Comparison of ENCODE assay signal across 10 cellular contexts in genomic region chr3:49461443-49462171, GRCh38. TPM values are rescaled to one million over a fixed set of nuclear protein-coding genes. Genes with fewer than 3 reads are reported as not detected.
DNase-seq lines count a peak whose midpoint lies in the region; ATAC-seq and TF ChIP-seq lines count a peak whose summit lies in the region.
"Had no signal": no experiment of that assay in that cellular context is flagged by ENCODE, and none has a peak within 500 bp of the region (broad histone marks: within the 10 kb centered on the region; RNA-seq: fewer than 3 reads in every experiment).

No MANE protein-coding gene starts in this region.

- peak; percentile 35 for DNase-seq in M059J (ENCODE audit: low read depth)
- no peak for DNase-seq in lung (ENCODE audit: low spot score)
- DNase-seq in ACHN: no peak
- DNase-seq in UCSD-AML1 (lab: John Stamatoyannopoulos, UW; ENCODE audit: unreplicated experiment): no peak
- no peak for DNase-seq in uterus
- DNase-seq: hippocampal formation had no signal

- peaks cover 12% of the 10 kb centered on the region for H3K4me1 ChIP-seq in ACC112 (ENCODE audit: control insufficient read depth, insufficient read depth, low read length, unreplicated experiment)
- peaks cover 23 to 31% of the 10 kb centered on the region in 2 donors for H3K4me1 ChIP-seq in duodenal mucosa (ENCODE audit: control insufficient read depth in 1 of 2, insufficient read depth in 2 of 2, low read length in 2 of 2)
- H3K4me1 ChIP-seq in lung (ENCODE audit: control insufficient read depth in 2 of 2, insufficient read depth in 2 of 2, low read length in 2 of 2): peaks cover 0 to 16% of the 10 kb centered on the region in 2 donors
- H3K4me1 ChIP-seq in uterus: no peaks in the 10 kb centered on the region

- H3K79me2 ChIP-seq in ACC112 (ENCODE audit: control insufficient read depth, insufficient read depth, low read length, unreplicated experiment): no peaks in the 10 kb centered on the region

- ATAC-seq in lung (ENCODE audit: insufficient read depth, low FRiP score): peak; percentile 10
- ATAC-seq in GM18870 (IDR thresholded peaks at IDR 0.05; ENCODE audit: unreplicated experiment): no peak

- no peak overlapping the region for H3K4me3 ChIP-seq in ACC112 (ENCODE audit: low read depth, low read length)
- H3K4me3 ChIP-seq in duodenal mucosa (ENCODE audit: low read depth in 1 of 2, low read length in 2 of 2): no peak overlapping the region
- H3K4me3 ChIP-seq in lung: no peak overlapping the region
- H3K4me3 ChIP-seq in uterus: no peak overlapping the region

- TF ChIP-seq POLR2A in uterus (IDR thresholded peaks at IDR 0.05): no peak

- H3K9ac ChIP-seq in duodenal mucosa (ENCODE audit: low read depth in 1 of 2, low read length in 2 of 2): peak overlapping the region; percentile 11 to 25

- peak overlapping the region; percentile 18 for H2AFZ ChIP-seq in ACC112 (ENCODE audit: low read length, unreplicated experiment)

- no peak for TF ChIP-seq CTCF in lung (IDR thresholded peaks at IDR 0.05; ENCODE audit: control extremely low read depth, extremely low read depth)
- TF ChIP-seq CTCF in uterus (IDR thresholded peaks at IDR 0.05): no peak

- H3K27me3 ChIP-seq in ACC112 (ENCODE audit: insufficient read depth, low read length): no peaks in the 10 kb centered on the region
- no peaks in the 10 kb centered on the region for H3K27me3 ChIP-seq in duodenal mucosa (ENCODE audit: control insufficient read depth in 1 of 2, insufficient read depth in 2 of 2, low read length in 2 of 2)
- no peaks in the 10 kb centered on the region for H3K27me3 ChIP-seq in lung (ENCODE audit: control insufficient read depth, insufficient read depth)
- no peaks in the 10 kb centered on the region for H3K27me3 ChIP-seq in uterus

- no peaks in the 10 kb centered on the region for H3K36me3 ChIP-seq in ACC112 (ENCODE audit: insufficient read depth, low read length)
- H3K36me3 ChIP-seq in duodenal mucosa (ENCODE audit: control insufficient read depth in 1 of 2, insufficient read depth in 2 of 2, low read length in 2 of 2): no peaks in the 10 kb centered on the region
- H3K36me3 ChIP-seq in lung (ENCODE audit: control insufficient read depth in 2 of 2, insufficient read depth in 2 of 2, low read length in 2 of 2): no peaks in the 10 kb centered on the region
- H3K36me3 ChIP-seq in uterus: no peaks in the 10 kb centered on the region

- H3K27ac ChIP-seq in ACC112 (ENCODE audit: low read depth, low read length): no peak overlapping the region
- H3K27ac ChIP-seq in duodenal mucosa (ENCODE audit: low read depth, low read length): peak overlapping the region; percentile 39
- H3K27ac ChIP-seq in lung (ENCODE audit: low read depth in 1 of 2, low read length in 1 of 2): peak overlapping the region in 1 of 2 donors; percentile 68
- no peak overlapping the region for H3K27ac ChIP-seq in uterus
- H3K27ac ChIP-seq: C4-2B had no signal

- 42 to 65% methylated on average over 1 of the region's 1 CpG for WGBS in lung, 2 donors

- no peaks in the 10 kb centered on the region for H3K9me3 ChIP-seq in duodenal mucosa (ENCODE audit: control insufficient read depth in 1 of 2, low read length in 2 of 2)
- H3K9me3 ChIP-seq in lung (ENCODE audit: control insufficient read depth in 2 of 2, insufficient read depth in 1 of 2, low read length in 1 of 2): no peaks in the 10 kb centered on the region
- no peaks in the 10 kb centered on the region for H3K9me3 ChIP-seq in uterus

- intact Hi-C loops in uterus (cut with DNase I; ENCODE audit: low total_unique reads): no loop called here

- in situ Hi-C loops in ACHN (cut with HindIII; ENCODE audit: low pct_ligation_motif_present, low pct_unique_long_range_greater_than_20kb, low sequenced_read_pairs): no loop called here

RNA-seq across cellular contexts. Expression of gene DAG1, which starts 8.5 kb away (rescaled TPM):
- total RNA-seq in M059J (2014; rRNA removed; shearing (Covaris generic)): 79.8 and 104 TPM in 2 replicates
- total RNA-seq in lung: 100 to 1,000 TPM in 1 of 2 donors, 10 to 100 TPM in 1; 40.4 to 100 TPM
- polyA plus RNA-seq in lung: 10 to 100 TPM; 18.2 to 35.6 TPM
- total RNA-seq in uterus: 10 to 100 TPM; 34.3 to 76.4 (median 48.1) TPM

RNA-seq across cellular contexts. Expression of gene NICN1, which starts 32.5 kb away (rescaled TPM):
- 1.2 and 1.7 TPM in 2 replicates for total RNA-seq in M059J (2014; rRNA removed; shearing (Covaris generic))
- total RNA-seq in lung: 10 to 100 TPM; 14.0 to 20.1 TPM
- 1 to 10 TPM; 8.6 to 9.1 TPM for polyA plus RNA-seq in lung
- 10 to 100 TPM in 1 of 4 donors, 1 to 10 TPM in 3; 4.4 to 23.4 (median 6.8) TPM for total RNA-seq in uterus

RNA-seq across cellular contexts. Expression of gene AMT, which starts 39.3 kb away (rescaled TPM):
- total RNA-seq in M059J (2014; rRNA removed; shearing (Covaris generic)): 0.12 and 0.32 TPM in 2 replicates
- total RNA-seq in lung (10 to 100 TPM in 1 of 2 donors, 1 to 10 TPM in 1; 9.5 to 12.4 TPM), uterus (10 to 100 TPM in 3 of 4 donors, 1 to 10 TPM in 1; 1.5 to 17.9 (median 14.0) TPM)
- 1 to 10 TPM; 3.8 to 8.0 TPM for polyA plus RNA-seq in lung

RNA-seq across cellular contexts. Expression of gene TCTA, which starts 49.4 kb away (rescaled TPM):
- 22.4 and 27.3 TPM in 2 replicates for total RNA-seq in M059J (2014; rRNA removed; shearing (Covaris generic))
- total RNA-seq in lung (10 to 100 TPM; 15.8 to 49.0 TPM), uterus (10 to 100 TPM in 3 of 4 donors, 1 to 10 TPM in 1; 2.1 to 26.0 (median 18.7) TPM)
- 10 to 100 TPM; 26.8 to 33.4 TPM for polyA plus RNA-seq in lung

RNA-seq across cellular contexts. Expression of gene RHOA, which starts 49.8 kb away (rescaled TPM):
- total RNA-seq in M059J (2014; rRNA removed; shearing (Covaris generic)): 398 and 500 TPM in 2 replicates
- total RNA-seq in lung (100 to 1,000 TPM; 352 to 567 TPM), uterus (100 to 1,000 TPM; 282 to 493 (median 419) TPM)
- polyA plus RNA-seq in lung: 100 to 1,000 TPM; 269 to 513 TPM
